ENCODE assay signal across 22 cellular contexts in the genomic region with DNA sequence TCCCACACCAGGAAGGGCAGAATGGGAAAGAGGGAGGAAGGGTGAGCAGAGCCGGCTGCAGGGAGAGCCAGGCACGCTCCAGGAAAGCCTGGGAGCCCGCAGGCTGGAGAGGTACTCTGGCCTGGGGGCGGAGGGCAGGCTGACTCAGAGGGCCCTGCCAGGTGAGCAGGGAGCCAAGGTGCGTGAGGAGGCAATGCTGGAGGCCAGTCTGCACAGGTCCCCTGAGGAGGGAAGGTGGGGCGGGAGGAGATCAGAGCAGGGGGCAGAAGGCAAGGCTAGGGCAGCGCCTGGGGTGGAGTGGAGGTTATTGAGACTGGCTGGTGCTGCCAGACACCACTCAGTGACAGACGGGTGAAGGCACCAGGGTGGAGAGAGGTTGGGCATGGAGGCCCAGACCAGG.
"Had no signal": no experiment of that assay in that cellular context is flagged by ENCODE, and none has a peak within 500 bp of the region (broad histone marks: within the 10 kb centered on the region; RNA-seq: fewer than 3 reads in every experiment).

No MANE protein-coding gene starts in this region.

- DNase-seq: activated CD4-positive, alpha-beta T cell treated with anti-CD3 and anti-CD28 coated beads, Interleukin-2, amount 10 ng/mL, durations not matched to agents 7 days and 5 days; activated CD8-positive, alpha-beta T cell treated with anti-CD3 and anti-CD28 coated beads, Interleukin-2, amount 10 ng/mL, durations not matched to agents 7 days and 5 days; activated naive CD4-positive, alpha-beta T cell treated with anti-CD3 and anti-CD28 coated beads for 36 hours; activated T-cell treated with anti-CD3 and anti-CD28 coated beads, Interleukin-2, amount 50 U/mL, for 24 hours; body of pancreas; central memory CD4-positive, alpha-beta T cell; dorsolateral prefrontal cortex; kidney glomerular epithelial cell; left ventricle myocardium inferior; mucosa of descending colon; naive thymus-derived CD4-positive, alpha-beta T cell; ovary; right lobe of liver; stimulated activated CD4-positive, alpha-beta T cell treated with anti-CD3 and anti-CD28 coated beads, Interleukin-4, amount 100 ng/mL, for 1 hour; T1000; testis had no signal

- H3K9me3 Mint-ChIP-seq: activated T-cell treated with anti-CD3 and anti-CD28 coated beads, Interleukin-2, amount 50 U/mL, for 24 hours; activated T-helper 2 cell treated with anti-CD3 and anti-CD28 coated beads, Interferon-gamma antibody, Interleukin-2, Interleukin-4, amounts not matched to agents 10 μg/mL and 5 μg/mL and 100 μg/mL, durations not matched to agents 14 hours and 24 hours and 36 hours had no signal

- H3K27me3 ChIP-seq: body of pancreas, ovary, right lobe of liver, testis had no signal

- FAIRE-seq: colon, frontal cortex had no signal

- H3K9me3 ChIP-seq: body of pancreas, mucosa of descending colon, ovary, right lobe of liver, testis had no signal

- H3K27ac Mint-ChIP-seq: activated CD4-positive, alpha-beta T cell treated with anti-CD3 and anti-CD28 coated beads, Interleukin-2, amount 10 ng/mL, durations not matched to agents 7 days and 5 days; activated CD8-positive, alpha-beta T cell treated with anti-CD3 and anti-CD28 coated beads, Interleukin-2, amount 10 ng/mL, durations not matched to agents 7 days and 5 days; activated naive CD4-positive, alpha-beta T cell treated with anti-CD3 and anti-CD28 coated beads for 36 hours; activated T-cell treated with anti-CD3 and anti-CD28 coated beads, Interleukin-2, amount 50 U/mL, for 24 hours; activated T-helper 2 cell treated with anti-CD3 and anti-CD28 coated beads, Interferon-gamma antibody, Interleukin-2, Interleukin-4, amounts not matched to agents 10 μg/mL and 5 μg/mL and 100 μg/mL, durations not matched to agents 14 hours and 24 hours and 36 hours; memory B cell had no signal

- H3K27me3 Mint-ChIP-seq: activated CD4-positive, alpha-beta T cell treated with anti-CD3 and anti-CD28 coated beads, Interleukin-2, amount 10 ng/mL, durations not matched to agents 7 days and 5 days; activated T-cell treated with anti-CD3 and anti-CD28 coated beads, Interleukin-2, amount 50 U/mL, for 24 hours; memory B cell; naive thymus-derived CD4-positive, alpha-beta T cell had no signal

- H3K27ac ChIP-seq: body of pancreas, dorsolateral prefrontal cortex, left ventricle myocardium inferior, ovary, right lobe of liver, testis had no signal

- H3K4me3 Mint-ChIP-seq: activated CD4-positive, alpha-beta T cell treated with anti-CD3 and anti-CD28 coated beads, Interleukin-2, amount 10 ng/mL, durations not matched to agents 7 days and 5 days; activated CD8-positive, alpha-beta T cell treated with anti-CD3 and anti-CD28 coated beads, Interleukin-2, amount 10 ng/mL, durations not matched to agents 7 days and 5 days; activated naive CD4-positive, alpha-beta T cell treated with anti-CD3 and anti-CD28 coated beads for 36 hours; activated T-cell treated with anti-CD3 and anti-CD28 coated beads, Interleukin-2, amount 50 U/mL, for 24 hours; memory B cell; naive thymus-derived CD4-positive, alpha-beta T cell had no signal

- H3K4me3 ChIP-seq: body of pancreas, dorsolateral prefrontal cortex, left ventricle myocardium inferior, mucosa of descending colon, ovary, right lobe of liver, smooth muscle cell, testis had no signal

- ATAC-seq: activated CD4-positive, CD25-positive, alpha-beta regulatory T cell treated with anti-CD3 and anti-CD28 coated beads, Interleukin-2, amount 50 U/mL, for 24 hours; activated CD8-positive, alpha-beta T cell treated with anti-CD3 and anti-CD28 coated beads, Interleukin-2, amount 10 ng/mL, durations not matched to agents 7 days and 5 days; body of pancreas; mucosa of descending colon; naive thymus-derived CD4-positive, alpha-beta T cell had no signal

- H3K4me2 ChIP-seq: smooth muscle cell had no signal

- H3K36me3 Mint-ChIP-seq: memory B cell had no signal

- H3K4me1 ChIP-seq: left ventricle myocardium inferior, right lobe of liver had no signal

- H3K36me3 ChIP-seq: left ventricle myocardium inferior, ovary, right lobe of liver had no signal

- H3K4me1 Mint-ChIP-seq: activated CD4-positive, alpha-beta T cell treated with anti-CD3 and anti-CD28 coated beads, Interleukin-2, amount 10 ng/mL, durations not matched to agents 7 days and 5 days; memory B cell had no signal
